Comparison of ENCODE assay signal across 13 cellular contexts in genomic region chr7:87833130-87833529, GRCh38. TPM values are rescaled to one million over a fixed set of nuclear protein-coding genes. Genes with fewer than 3 reads are reported as not detected.
"Had no signal": no experiment of that assay in that cellular context is flagged by ENCODE, and none has a peak within 500 bp of the region (broad histone marks: within the 10 kb centered on the region; RNA-seq: fewer than 3 reads in every experiment).

No MANE protein-coding gene starts in this region.

- H3K27me3 ChIP-seq: ascending aorta, cardiac muscle cell, esophagus squamous epithelium, heart left ventricle, upper lobe of right lung had no signal

- H3K27ac ChIP-seq: ascending aorta, cardiac muscle cell, esophagus squamous epithelium, heart left ventricle, upper lobe of right lung, VCaP had no signal

- H3K4me3 ChIP-seq: ascending aorta, cardiac muscle cell, esophagus squamous epithelium, heart left ventricle, upper lobe of right lung had no signal

- DNase-seq: activated CD4-positive, alpha-beta memory T cell treated with anti-CD3 and anti-CD28 coated beads, Interleukin-2, amount 10 ng/mL, durations not matched to agents 7 days and 5 days; activated T-cell treated with anti-CD3 and anti-CD28 coated beads, Interleukin-2, amount 50 U/mL, for 72 hours; esophagus squamous epithelium; foreskin melanocyte; heart left ventricle; left ventricle myocardium superior; mesenchymal stem cell; stimulated activated CD4-positive, alpha-beta T cell treated with anti-CD3 and anti-CD28 coated beads, Interleukin-4, amount 100 ng/mL, for 24 hours; T1000; upper lobe of right lung had no signal

- H3K9me3 ChIP-seq: ascending aorta, esophagus squamous epithelium, upper lobe of right lung had no signal

- ATAC-seq: activated T-cell treated with anti-CD3 and anti-CD28 coated beads, Interleukin-2, amount 50 U/mL, for 72 hours; heart left ventricle; left ventricle myocardium superior; upper lobe of right lung had no signal

- H3K4me1 ChIP-seq: ascending aorta, esophagus squamous epithelium, heart left ventricle, upper lobe of right lung had no signal

RNA-seq across cellular contexts. Expression of gene DBF4, which starts 43.2 kb away (rescaled TPM):
- total RNA-seq: ascending aorta had no signal
